2 cellular contexts compared by ENCODE assay signal in the genomic region with DNA sequence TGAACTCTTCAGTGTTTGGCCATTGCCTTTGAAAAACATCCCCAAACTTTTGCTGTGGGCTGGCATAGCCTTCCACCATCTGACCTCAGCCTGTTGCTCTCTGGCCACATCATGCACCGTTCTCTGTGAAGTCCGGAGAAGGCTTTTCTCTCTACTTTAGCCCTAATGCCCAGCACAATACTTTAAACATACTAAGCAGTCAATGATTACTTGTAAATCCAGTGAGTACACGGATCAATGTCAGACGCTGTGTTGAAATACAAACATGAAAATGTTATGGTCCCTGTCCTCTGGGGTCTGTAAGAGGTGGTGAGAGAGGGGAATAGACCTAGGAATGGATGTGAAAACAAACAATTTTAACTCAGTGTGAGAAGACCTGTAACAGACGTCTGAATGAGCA.
TF ChIP-seq lines count a peak whose summit lies in the region.

No MANE protein-coding gene starts in this region.

TF ChIP-seq in H1, 55 proteins besides CTCF, POLR2A, EP300 and RAD21:
- no peak for TF ChIP-seq MAFK (IDR thresholded peaks at IDR 0.05; ENCODE audit: low read depth, low read length)
- TF ChIP-seq SUZ12 (IDR thresholded peaks at IDR 0.05; ENCODE audit: low read length) = no peak
- TF ChIP-seq JUND (IDR thresholded peaks at IDR 0.05; ENCODE audit: low read length) = no peak
- no peak for TF ChIP-seq YY1 (IDR thresholded peaks at IDR 0.05; ENCODE audit: low read depth, low read length)
- TF ChIP-seq, protein P1, sequence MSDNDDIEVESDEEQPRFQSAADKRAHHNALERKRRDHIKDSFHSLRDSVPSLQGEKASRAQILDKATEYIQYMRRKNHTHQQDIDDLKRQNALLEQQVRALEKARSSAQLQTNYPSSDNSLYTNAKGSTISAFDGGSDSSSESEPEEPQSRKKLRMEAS (IDR thresholded peaks at IDR 0.05) = no peak
- no peak for TF ChIP-seq RBBP5 (IDR thresholded peaks at IDR 0.05; ENCODE audit: borderline replicate concordance, low read depth, low read length)
- no peak for TF ChIP-seq TAF7 (optimal IDR thresholded peaks at IDR 0.05; ENCODE audit: borderline replicate concordance, low read depth, low read length)
- TF ChIP-seq TBP (IDR thresholded peaks at IDR 0.05; ENCODE audit: low read depth, low read length) = no peak
- TF ChIP-seq CTBP2 (IDR thresholded peaks at IDR 0.05; ENCODE audit: borderline replicate concordance, insufficient read depth, insufficient read length, low read length) = no peak
- no peak for TF ChIP-seq ZNF274 (IDR thresholded peaks at IDR 0.05; ENCODE audit: borderline replicate concordance, extremely low read depth, low read length)
- no peak for TF ChIP-seq SIN3A (conservative IDR thresholded peaks at IDR 0.05 in 1 of 2, IDR thresholded peaks at IDR 0.05 in 1 of 2; ENCODE audit: low read depth in 1 of 2, low read length in 2 of 2)
- TF ChIP-seq SP4 (IDR thresholded peaks at IDR 0.05; ENCODE audit: low read length) = no peak
- TF ChIP-seq HDAC6 (IDR thresholded peaks at IDR 0.05; ENCODE audit: low read depth, low read length) = no peak
- TF ChIP-seq FOSL1 (IDR thresholded peaks at IDR 0.05; ENCODE audit: insufficient read depth, low read depth, low read length) = no peak

TF ChIP-seq in HepG2, 621 proteins besides CTCF, POLR2A, EP300 and RAD21 (continues in another document):
- TF ChIP-seq SNAPC2 (CRISPR knock-in tag; IDR thresholded peaks at IDR 0.05) (no peak), ZNF747 (CRISPR knock-in tag; IDR thresholded peaks at IDR 0.05; ENCODE audit: borderline replicate concordance) (no peak), HIVEP1 (CRISPR knock-in tag; IDR thresholded peaks at IDR 0.05) (no peak), RARA (CRISPR knock-in tag; IDR thresholded peaks at IDR 0.05) (peak; percentile 27; the same call in 1 of the 2 replicates), SOX6 (IDR thresholded peaks at IDR 0.05) (no peak), SOX6 (CRISPR knock-in tag; IDR thresholded peaks at IDR 0.05) (peak; percentile 54; the same call in 1 of the 2 replicates), ZMYM4 (CRISPR knock-in tag; IDR thresholded peaks at IDR 0.05) (peak; percentile 68; the same call in 1 of the 2 replicates), SMAD9 (CRISPR knock-in tag; IDR thresholded peaks at IDR 0.05) (no peak), NFRKB (IDR thresholded peaks at IDR 0.05) (no peak), ISL2 (CRISPR knock-in tag; IDR thresholded peaks at IDR 0.05) (no peak), FOXP1 (IDR thresholded peaks at IDR 0.05) (no peak), FOXP1 (CRISPR knock-in tag; IDR thresholded peaks at IDR 0.05) (peak; percentile 60; the same call in 1 of the 2 replicates), ZBTB20 (CRISPR knock-in tag; IDR thresholded peaks at IDR 0.05; ENCODE audit: borderline replicate concordance, low read depth) (no peak), ZNF143 (CRISPR knock-in tag; IDR thresholded peaks at IDR 0.05) (no peak), FOXO1 (CRISPR knock-in tag; IDR thresholded peaks at IDR 0.05) (peak; percentile 26; the same call in 1 of the 2 replicates), TOPORS (CRISPR knock-in tag; IDR thresholded peaks at IDR 0.05) (no peak), HDAC1 (CRISPR knock-in tag; IDR thresholded peaks at IDR 0.05) (peak; percentile 38), ZNF616 (CRISPR knock-in tag; IDR thresholded peaks at IDR 0.05; ENCODE audit: low read depth) (no peak), ZNF678 (CRISPR knock-in tag; IDR thresholded peaks at IDR 0.05) (no peak), ZNF101 (CRISPR knock-in tag; IDR thresholded peaks at IDR 0.05; ENCODE audit: borderline replicate concordance, low read depth) (no peak), ONECUT2 (CRISPR knock-in tag; IDR thresholded peaks at IDR 0.05) (peak; percentile 76; the same call in 1 of the 2 replicates), POGZ (CRISPR knock-in tag; IDR thresholded peaks at IDR 0.05) (peak; percentile 50; the same call in 1 of the 2 replicates), SOX13 (IDR thresholded peaks at IDR 0.05) (no peak), SOX13 (CRISPR knock-in tag; conservative IDR thresholded peaks at IDR 0.05 in 1 of 2, IDR thresholded peaks at IDR 0.05 in 1 of 2) (peak in 1 of 2 experiments; percentile 23; a peak in 1 of 4 replicates), CEBPG (CRISPR knock-in tag; IDR thresholded peaks at IDR 0.05) (0 out of 2 replicates have a peak, but pooled peaks have one; percentile 16), FOXA1 (IDR thresholded peaks at IDR 0.05) (no peak), FOXA1 (CRISPR knock-in tag; IDR thresholded peaks at IDR 0.05) (0 out of 2 replicates have a peak, but pooled peaks have one; percentile 19), SALL1 (CRISPR knock-in tag; IDR thresholded peaks at IDR 0.05) (peak; percentile 31; the same call in 1 of the 2 replicates)
- TF ChIP-seq, protein P2, sequence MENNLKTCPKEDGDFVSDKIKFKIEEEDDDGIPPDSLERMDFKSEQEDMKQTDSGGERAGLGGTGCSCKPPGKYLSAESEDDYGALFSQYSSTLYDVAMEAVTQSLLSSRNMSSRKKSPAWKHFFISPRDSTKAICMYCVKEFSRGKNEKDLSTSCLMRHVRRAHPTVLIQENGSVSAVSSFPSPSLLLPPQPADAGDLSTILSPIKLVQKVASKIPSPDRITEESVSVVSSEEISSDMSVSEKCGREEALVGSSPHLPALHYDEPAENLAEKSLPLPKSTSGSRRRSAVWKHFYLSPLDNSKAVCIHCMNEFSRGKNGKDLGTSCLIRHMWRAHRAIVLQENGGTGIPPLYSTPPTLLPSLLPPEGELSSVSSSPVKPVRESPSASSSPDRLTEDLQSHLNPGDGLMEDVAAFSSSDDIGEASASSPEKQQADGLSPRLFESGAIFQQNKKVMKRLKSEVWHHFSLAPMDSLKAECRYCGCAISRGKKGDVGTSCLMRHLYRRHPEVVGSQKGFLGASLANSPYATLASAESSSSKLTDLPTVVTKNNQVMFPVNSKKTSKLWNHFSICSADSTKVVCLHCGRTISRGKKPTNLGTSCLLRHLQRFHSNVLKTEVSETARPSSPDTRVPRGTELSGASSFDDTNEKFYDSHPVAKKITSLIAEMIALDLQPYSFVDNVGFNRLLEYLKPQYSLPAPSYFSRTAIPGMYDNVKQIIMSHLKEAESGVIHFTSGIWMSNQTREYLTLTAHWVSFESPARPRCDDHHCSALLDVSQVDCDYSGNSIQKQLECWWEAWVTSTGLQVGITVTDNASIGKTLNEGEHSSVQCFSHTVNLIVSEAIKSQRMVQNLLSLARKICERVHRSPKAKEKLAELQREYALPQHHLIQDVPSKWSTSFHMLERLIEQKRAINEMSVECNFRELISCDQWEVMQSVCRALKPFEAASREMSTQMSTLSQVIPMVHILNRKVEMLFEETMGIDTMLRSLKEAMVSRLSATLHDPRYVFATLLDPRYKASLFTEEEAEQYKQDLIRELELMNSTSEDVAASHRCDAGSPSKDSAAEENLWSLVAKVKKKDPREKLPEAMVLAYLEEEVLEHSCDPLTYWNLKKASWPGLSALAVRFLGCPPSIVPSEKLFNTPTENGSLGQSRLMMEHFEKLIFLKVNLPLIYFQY (CRISPR knock-in tag; IDR thresholded peaks at IDR 0.05; ENCODE audit: borderline replicate concordance) = no peak
- TF ChIP-seq, protein P3, sequence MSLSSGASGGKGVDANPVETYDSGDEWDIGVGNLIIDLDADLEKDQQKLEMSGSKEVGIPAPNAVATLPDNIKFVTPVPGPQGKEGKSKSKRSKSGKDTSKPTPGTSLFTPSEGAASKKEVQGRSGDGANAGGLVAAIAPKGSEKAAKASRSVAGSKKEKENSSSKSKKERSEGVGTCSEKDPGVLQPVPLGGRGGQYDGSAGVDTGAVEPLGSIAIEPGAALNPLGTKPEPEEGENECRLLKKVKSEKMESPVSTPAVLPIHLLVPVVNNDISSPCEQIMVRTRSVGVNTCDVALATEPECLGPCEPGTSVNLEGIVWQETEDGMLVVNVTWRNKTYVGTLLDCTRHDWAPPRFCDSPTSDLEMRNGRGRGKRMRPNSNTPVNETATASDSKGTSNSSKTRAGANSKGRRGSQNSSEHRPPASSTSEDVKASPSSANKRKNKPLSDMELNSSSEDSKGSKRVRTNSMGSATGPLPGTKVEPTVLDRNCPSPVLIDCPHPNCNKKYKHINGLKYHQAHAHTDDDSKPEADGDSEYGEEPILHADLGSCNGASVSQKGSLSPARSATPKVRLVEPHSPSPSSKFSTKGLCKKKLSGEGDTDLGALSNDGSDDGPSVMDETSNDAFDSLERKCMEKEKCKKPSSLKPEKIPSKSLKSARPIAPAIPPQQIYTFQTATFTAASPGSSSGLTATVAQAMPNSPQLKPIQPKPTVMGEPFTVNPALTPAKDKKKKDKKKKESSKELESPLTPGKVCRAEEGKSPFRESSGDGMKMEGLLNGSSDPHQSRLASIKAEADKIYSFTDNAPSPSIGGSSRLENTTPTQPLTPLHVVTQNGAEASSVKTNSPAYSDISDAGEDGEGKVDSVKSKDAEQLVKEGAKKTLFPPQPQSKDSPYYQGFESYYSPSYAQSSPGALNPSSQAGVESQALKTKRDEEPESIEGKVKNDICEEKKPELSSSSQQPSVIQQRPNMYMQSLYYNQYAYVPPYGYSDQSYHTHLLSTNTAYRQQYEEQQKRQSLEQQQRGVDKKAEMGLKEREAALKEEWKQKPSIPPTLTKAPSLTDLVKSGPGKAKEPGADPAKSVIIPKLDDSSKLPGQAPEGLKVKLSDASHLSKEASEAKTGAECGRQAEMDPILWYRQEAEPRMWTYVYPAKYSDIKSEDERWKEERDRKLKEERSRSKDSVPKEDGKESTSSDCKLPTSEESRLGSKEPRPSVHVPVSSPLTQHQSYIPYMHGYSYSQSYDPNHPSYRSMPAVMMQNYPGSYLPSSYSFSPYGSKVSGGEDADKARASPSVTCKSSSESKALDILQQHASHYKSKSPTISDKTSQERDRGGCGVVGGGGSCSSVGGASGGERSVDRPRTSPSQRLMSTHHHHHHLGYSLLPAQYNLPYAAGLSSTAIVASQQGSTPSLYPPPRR (CRISPR knock-in tag; IDR thresholded peaks at IDR 0.05; ENCODE audit: borderline replicate concordance) = peak; percentile 40; the same call in 1 of the 2 replicates
- TF ChIP-seq, protein P4, sequence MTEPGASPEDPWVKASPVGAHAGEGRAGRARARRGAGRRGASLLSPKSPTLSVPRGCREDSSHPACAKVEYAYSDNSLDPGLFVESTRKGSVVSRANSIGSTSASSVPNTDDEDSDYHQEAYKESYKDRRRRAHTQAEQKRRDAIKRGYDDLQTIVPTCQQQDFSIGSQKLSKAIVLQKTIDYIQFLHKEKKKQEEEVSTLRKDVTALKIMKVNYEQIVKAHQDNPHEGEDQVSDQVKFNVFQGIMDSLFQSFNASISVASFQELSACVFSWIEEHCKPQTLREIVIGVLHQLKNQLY (CRISPR knock-in tag; IDR thresholded peaks at IDR 0.05) = no peak
- TF ChIP-seq, protein P5, sequence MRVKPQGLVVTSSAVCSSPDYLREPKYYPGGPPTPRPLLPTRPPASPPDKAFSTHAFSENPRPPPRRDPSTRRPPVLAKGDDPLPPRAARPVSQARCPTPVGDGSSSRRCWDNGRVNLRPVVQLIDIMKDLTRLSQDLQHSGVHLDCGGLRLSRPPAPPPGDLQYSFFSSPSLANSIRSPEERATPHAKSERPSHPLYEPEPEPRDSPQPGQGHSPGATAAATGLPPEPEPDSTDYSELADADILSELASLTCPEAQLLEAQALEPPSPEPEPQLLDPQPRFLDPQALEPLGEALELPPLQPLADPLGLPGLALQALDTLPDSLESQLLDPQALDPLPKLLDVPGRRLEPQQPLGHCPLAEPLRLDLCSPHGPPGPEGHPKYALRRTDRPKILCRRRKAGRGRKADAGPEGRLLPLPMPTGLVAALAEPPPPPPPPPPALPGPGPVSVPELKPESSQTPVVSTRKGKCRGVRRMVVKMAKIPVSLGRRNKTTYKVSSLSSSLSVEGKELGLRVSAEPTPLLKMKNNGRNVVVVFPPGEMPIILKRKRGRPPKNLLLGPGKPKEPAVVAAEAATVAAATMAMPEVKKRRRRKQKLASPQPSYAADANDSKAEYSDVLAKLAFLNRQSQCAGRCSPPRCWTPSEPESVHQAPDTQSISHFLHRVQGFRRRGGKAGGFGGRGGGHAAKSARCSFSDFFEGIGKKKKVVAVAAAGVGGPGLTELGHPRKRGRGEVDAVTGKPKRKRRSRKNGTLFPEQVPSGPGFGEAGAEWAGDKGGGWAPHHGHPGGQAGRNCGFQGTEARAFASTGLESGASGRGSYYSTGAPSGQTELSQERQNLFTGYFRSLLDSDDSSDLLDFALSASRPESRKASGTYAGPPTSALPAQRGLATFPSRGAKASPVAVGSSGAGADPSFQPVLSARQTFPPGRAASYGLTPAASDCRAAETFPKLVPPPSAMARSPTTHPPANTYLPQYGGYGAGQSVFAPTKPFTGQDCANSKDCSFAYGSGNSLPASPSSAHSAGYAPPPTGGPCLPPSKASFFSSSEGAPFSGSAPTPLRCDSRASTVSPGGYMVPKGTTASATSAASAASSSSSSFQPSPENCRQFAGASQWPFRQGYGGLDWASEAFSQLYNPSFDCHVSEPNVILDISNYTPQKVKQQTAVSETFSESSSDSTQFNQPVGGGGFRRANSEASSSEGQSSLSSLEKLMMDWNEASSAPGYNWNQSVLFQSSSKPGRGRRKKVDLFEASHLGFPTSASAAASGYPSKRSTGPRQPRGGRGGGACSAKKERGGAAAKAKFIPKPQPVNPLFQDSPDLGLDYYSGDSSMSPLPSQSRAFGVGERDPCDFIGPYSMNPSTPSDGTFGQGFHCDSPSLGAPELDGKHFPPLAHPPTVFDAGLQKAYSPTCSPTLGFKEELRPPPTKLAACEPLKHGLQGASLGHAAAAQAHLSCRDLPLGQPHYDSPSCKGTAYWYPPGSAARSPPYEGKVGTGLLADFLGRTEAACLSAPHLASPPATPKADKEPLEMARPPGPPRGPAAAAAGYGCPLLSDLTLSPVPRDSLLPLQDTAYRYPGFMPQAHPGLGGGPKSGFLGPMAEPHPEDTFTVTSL (CRISPR knock-in tag; IDR thresholded peaks at IDR 0.05; ENCODE audit: borderline replicate concordance) = peak; percentile 53; the same call in 1 of the 2 replicates
- TF ChIP-seq, protein P6, sequence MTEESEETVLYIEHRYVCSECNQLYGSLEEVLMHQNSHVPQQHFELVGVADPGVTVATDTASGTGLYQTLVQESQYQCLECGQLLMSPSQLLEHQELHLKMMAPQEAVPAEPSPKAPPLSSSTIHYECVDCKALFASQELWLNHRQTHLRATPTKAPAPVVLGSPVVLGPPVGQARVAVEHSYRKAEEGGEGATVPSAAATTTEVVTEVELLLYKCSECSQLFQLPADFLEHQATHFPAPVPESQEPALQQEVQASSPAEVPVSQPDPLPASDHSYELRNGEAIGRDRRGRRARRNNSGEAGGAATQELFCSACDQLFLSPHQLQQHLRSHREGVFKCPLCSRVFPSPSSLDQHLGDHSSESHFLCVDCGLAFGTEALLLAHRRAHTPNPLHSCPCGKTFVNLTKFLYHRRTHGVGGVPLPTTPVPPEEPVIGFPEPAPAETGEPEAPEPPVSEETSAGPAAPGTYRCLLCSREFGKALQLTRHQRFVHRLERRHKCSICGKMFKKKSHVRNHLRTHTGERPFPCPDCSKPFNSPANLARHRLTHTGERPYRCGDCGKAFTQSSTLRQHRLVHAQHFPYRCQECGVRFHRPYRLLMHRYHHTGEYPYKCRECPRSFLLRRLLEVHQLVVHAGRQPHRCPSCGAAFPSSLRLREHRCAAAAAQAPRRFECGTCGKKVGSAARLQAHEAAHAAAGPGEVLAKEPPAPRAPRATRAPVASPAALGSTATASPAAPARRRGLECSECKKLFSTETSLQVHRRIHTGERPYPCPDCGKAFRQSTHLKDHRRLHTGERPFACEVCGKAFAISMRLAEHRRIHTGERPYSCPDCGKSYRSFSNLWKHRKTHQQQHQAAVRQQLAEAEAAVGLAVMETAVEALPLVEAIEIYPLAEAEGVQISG (CRISPR knock-in tag; IDR thresholded peaks at IDR 0.05) = no peak
